ENCODE assay signal across 24 cellular contexts in the genomic region with DNA sequence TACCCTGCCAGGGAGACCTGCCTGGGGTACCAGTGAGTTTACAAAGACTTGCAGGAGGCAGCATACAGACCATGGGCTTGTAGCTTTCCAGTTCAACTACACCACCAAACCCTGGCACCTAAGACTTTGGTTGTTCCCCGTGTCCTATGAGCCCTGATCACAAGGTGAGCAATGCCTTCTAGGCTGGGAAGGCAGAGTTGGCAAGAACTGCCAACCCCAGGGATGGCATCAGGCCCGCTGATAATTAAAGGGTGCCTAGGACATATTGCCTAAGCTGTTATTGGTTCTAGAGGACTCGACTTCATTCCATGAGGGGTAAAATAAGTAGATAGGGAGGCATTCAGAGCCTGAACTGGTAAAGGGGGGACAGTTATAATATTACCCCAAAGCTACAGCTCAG. TPM values are rescaled to one million over a fixed set of nuclear protein-coding genes. Genes with fewer than 3 reads are reported as not detected.
DNase-seq lines count a peak whose midpoint lies in the region; ATAC-seq, FAIRE-seq and TF ChIP-seq lines count a peak whose summit lies in the region.
"Had no signal": no experiment of that assay in that cellular context is flagged by ENCODE, and none has a peak within 500 bp of the region (broad histone marks: within the 10 kb centered on the region; RNA-seq: fewer than 3 reads in every experiment).

No MANE protein-coding gene starts in this region.

- no peak for DNase-seq in Right ventricle myocardium superior
- no peak for DNase-seq in right atrium auricular region (ENCODE audit: low spot score)
- no peak for DNase-seq in HTR-8/SVneo (ENCODE audit: insufficient read length, low spot score)
- DNase-seq in heart right ventricle = no peak
- no peak for DNase-seq in OCI-M1 (lab: John Stamatoyannopoulos, UW)
- no peak for DNase-seq in mesenteric fat pad (ENCODE audit: low spot score)
- DNase-seq: 8988T; ACHN; AML-193; BE2C; Calu3; CD4-positive, alpha-beta T cell; CD8-positive, alpha-beta memory T cell; DMS53; DMS79 treated with DMSO at 0.1 percent for 48 hours; GF-D8; H9 had no signal

- peak; percentile 36 for FAIRE-seq in HTR-8/SVneo (lab: Jason Lieb, UNC)
- FAIRE-seq: A549, GM12891, GM18507 had no signal

- H3K9me3 ChIP-seq in right atrium auricular region (no peaks in the 10 kb centered on the region), heart right ventricle (peaks cover 0 to 5% (median 0%) of the 10 kb centered on the region in 11 donors)
- H3K9me3 ChIP-seq: A549, BE2C had no signal

- H3K36me3 ChIP-seq in right atrium auricular region = no peaks in the 10 kb centered on the region
- no peaks in the 10 kb centered on the region for H3K36me3 ChIP-seq in heart right ventricle
- H3K36me3 ChIP-seq: BE2C; BLaER1 treated with 17β-estradiol and CSF1 and Interleukin-3, amounts not matched to agents 10 nM and 100 nM had no signal

- TF ChIP-seq CTCF in right atrium auricular region (IDR thresholded peaks at IDR 0.05) (no peak), heart right ventricle (IDR thresholded peaks at IDR 0.05) (no peak)

- H3K27me3 ChIP-seq in right atrium auricular region (no peaks in the 10 kb centered on the region), heart right ventricle (no peaks in the 10 kb centered on the region)
- H3K27me3 ChIP-seq: BE2C; BLaER1 treated with 17β-estradiol and CSF1 and Interleukin-3, amounts not matched to agents 10 nM and 100 nM had no signal

- 69 to 72% methylated on average over 3 of the region's 3 CpGs for WGBS in heart right ventricle, 2 donors

- H3K4me1 ChIP-seq in right atrium auricular region (peaks cover 0 to 15% of the 10 kb centered on the region in 2 donors), heart right ventricle (peaks cover 0 to 43% (median 4%) of the 10 kb centered on the region in 9 donors)
- H3K4me1 ChIP-seq: A549; BE2C; BLaER1 treated with 17β-estradiol and CSF1 and Interleukin-3, amounts not matched to agents 10 nM and 100 nM had no signal

- intact Hi-C loops in Right ventricle myocardium superior (cut with DNase I) (no loop called here), heart right ventricle (cut with DNase I) (no loop called here)

- peak; percentile 53 for ATAC-seq in Right ventricle myocardium superior (ENCODE audit: poor library complexity)
- ATAC-seq in heart right ventricle = peak in 7 of 8 donors; percentile 19 to 82 (median 63)
- ATAC-seq: A549, GM23338, HCT116 had no signal

- H3K27ac ChIP-seq in right atrium auricular region = no peak overlapping the region
- no peak overlapping the region for H3K27ac ChIP-seq in heart right ventricle
- H3K27ac ChIP-seq: A549; BLaER1 treated with 17β-estradiol and CSF1 and Interleukin-3, amounts not matched to agents 10 nM and 100 nM had no signal

- H3K4me3 ChIP-seq in right atrium auricular region (no peak overlapping the region), heart right ventricle (no peak overlapping the region)
- H3K4me3 ChIP-seq: A549; BLaER1 treated with 17β-estradiol and CSF1 and Interleukin-3, amounts not matched to agents 10 nM and 100 nM; GM23338 had no signal

RNA-seq across cellular contexts. Expression of a gene that starts 41.3 kb away (rescaled TPM):
- total RNA-seq in Right ventricle myocardium superior (166 TPM), right atrium auricular region (10 to 100 TPM; 75.4 to 85.9 TPM), heart right ventricle (100 to 1,000 TPM; 126 to 221 (median 173) TPM), mesenteric fat pad (18.3 TPM)
- polyA plus RNA-seq in heart right ventricle = 10 to 100 TPM; 15.5 to 40.9 TPM
- total RNA-seq: Calu3; CD4-positive, alpha-beta T cell; CD8-positive, alpha-beta memory T cell; H4 had no signal
- polyA plus RNA-seq: A549; CD8-positive, alpha-beta memory T cell had no signal
